ENCODE assay signal across 8 cellular contexts in genomic region chr10:80204193-80204714, GRCh38. TPM values are rescaled to one million over a fixed set of nuclear protein-coding genes. Genes with fewer than 3 reads are reported as not detected.
DNase-seq lines count a peak whose midpoint lies in the region; ATAC-seq and TF ChIP-seq lines count a peak whose summit lies in the region.

No MANE protein-coding gene starts in this region.

- no peaks in the 10 kb centered on the region for H3K27me3 Mint-ChIP-seq in nephron (ENCODE audit: low read depth)

- H3K36me3 Mint-ChIP-seq in nephron (ENCODE audit: low read depth): no peaks in the 10 kb centered on the region

- TF ChIP-seq CTCF in nephron (IDR thresholded peaks at IDR 0.05; ENCODE audit: unreplicated experiment in 3 of 3): no peak

- DNase-seq in NCI-H510A treated with DMSO at 0.1 percent for 48 hours (lab: John Stamatoyannopoulos, UW) (peak; percentile 36), NCI-H510A (lab: John Stamatoyannopoulos, UW) (no peak)

- H3K27ac Mint-ChIP-seq in nephron: peak overlapping the region; percentile 83 to 96 (median 92)

- no peaks in the 10 kb centered on the region for H3K9me3 Mint-ChIP-seq in nephron

- H3K4me1 Mint-ChIP-seq in nephron: peaks cover 60% of the 10 kb centered on the region

- ATAC-seq in SK-N-SH treated with all-trans-retinoic acid at 6 μM for 48 hours (peak; percentile 35), esophagus mucosa (peak; percentile 83), HG03378 (IDR thresholded peaks at IDR 0.05; ENCODE audit: unreplicated experiment) (no peak), GM21619 (IDR thresholded peaks at IDR 0.05; ENCODE audit: unreplicated experiment) (no peak), GM18909 (IDR thresholded peaks at IDR 0.05; ENCODE audit: poor library complexity, unreplicated experiment) (no peak)

- H3K4me3 Mint-ChIP-seq in nephron: peak overlapping the region; percentile 88 to 93 (median 91)

TF ChIP-seq in SK-N-SH treated with all-trans-retinoic acid at 6 μM for 48 hours, 23 proteins besides CTCF, POLR2A, EP300 and RAD21:
- TF ChIP-seq GLIS3 (CRISPR knock-in tag; IDR thresholded peaks at IDR 0.05) (no peak), TCF4 (CRISPR knock-in tag; IDR thresholded peaks at IDR 0.05; ENCODE audit: borderline replicate concordance) (no peak), ZNF565 (CRISPR knock-in tag; conservative IDR thresholded peaks at IDR 0.05; ENCODE audit: low read depth) (no peak), POU6F1 (CRISPR knock-in tag; IDR thresholded peaks at IDR 0.05; ENCODE audit: borderline replicate concordance, low read depth) (no peak), ISL1 (CRISPR knock-in tag; IDR thresholded peaks at IDR 0.05) (no peak), ZC3H10 (CRISPR knock-in tag; IDR thresholded peaks at IDR 0.05) (no peak)

RNA-seq across cellular contexts. Expression of gene ANXA11, which starts 1.1 kb away (rescaled TPM):
- 261 TPM for total RNA-seq in esophagus mucosa

Comparison
In these comparisons a context has a peak if more than half of its experiments do, and no peak if none do; other contexts are left out.
1. ATAC-seq: peak in SK-N-SH treated with all-trans-retinoic acid at 6 μM for 48 hours (single experiment) and esophagus mucosa (single experiment); none in HG03378 (single experiment), GM21619 (single experiment) and GM18909 (single experiment).